ENCODE assay signal across 15 cellular contexts in genomic region chr13:78398743-78399410, GRCh38.
DNase-seq lines count a peak whose midpoint lies in the region; ATAC-seq and TF ChIP-seq lines count a peak whose summit lies in the region.
"Had no signal": no experiment of that assay in that cellular context is flagged by ENCODE, and none has a peak within 500 bp of the region (broad histone marks: within the 10 kb centered on the region; RNA-seq: fewer than 3 reads in every experiment).

No MANE protein-coding gene starts in this region.

- H3K27ac ChIP-seq in endodermal cell (ENCODE audit: low read depth, low read length) = no peak overlapping the region
- H3K27ac ChIP-seq: body of pancreas, PC-9 had no signal

- H3K4me1 Mint-ChIP-seq in activated CD4-positive, alpha-beta memory T cell treated with anti-CD3 and anti-CD28 coated beads, Interleukin-2, amount 10 ng/mL, durations not matched to agents 7 days and 5 days = no peaks in the 10 kb centered on the region
- no peaks in the 10 kb centered on the region for H3K4me1 Mint-ChIP-seq in activated CD8-positive, alpha-beta T cell treated with anti-CD3 and anti-CD28 coated beads for 36 hours (ENCODE audit: low read depth)
- H3K4me1 Mint-ChIP-seq in endodermal cell = peaks cover 3% of the 10 kb centered on the region

- no peaks in the 10 kb centered on the region for H3K9me3 ChIP-seq in endodermal cell (ENCODE audit: control insufficient read depth, low read length)
- H3K9me3 ChIP-seq: body of pancreas had no signal

- intact Hi-C loops in activated CD8-positive, alpha-beta T cell treated with anti-CD3 and anti-CD28 coated beads for 36 hours (cut with micrococcal nuclease) = no loop called here

- no peaks in the 10 kb centered on the region for H3K36me3 Mint-ChIP-seq in activated CD4-positive, alpha-beta memory T cell treated with anti-CD3 and anti-CD28 coated beads, Interleukin-2, amount 10 ng/mL, durations not matched to agents 7 days and 5 days (ENCODE audit: low read depth)
- H3K36me3 Mint-ChIP-seq in activated CD8-positive, alpha-beta T cell treated with anti-CD3 and anti-CD28 coated beads for 36 hours (ENCODE audit: low read depth) = no peaks in the 10 kb centered on the region
- no peaks in the 10 kb centered on the region for H3K36me3 Mint-ChIP-seq in endodermal cell (ENCODE audit: low read depth)
- H3K36me3 Mint-ChIP-seq: natural killer cell treated with Interleukin-12 subunit alpha and Interleukin-12 subunit beta and Interleukin-15 and Interleukin-18, amount 100 ng/mL, for 72 hours had no signal

- no peak overlapping the region for H3K4me3 Mint-ChIP-seq in activated CD4-positive, alpha-beta memory T cell treated with anti-CD3 and anti-CD28 coated beads, Interleukin-2, amount 10 ng/mL, durations not matched to agents 7 days and 5 days
- no peak overlapping the region for H3K4me3 Mint-ChIP-seq in activated CD8-positive, alpha-beta T cell treated with anti-CD3 and anti-CD28 coated beads for 36 hours
- no peak overlapping the region for H3K4me3 Mint-ChIP-seq in endodermal cell
- H3K4me3 Mint-ChIP-seq: HFFc6; natural killer cell treated with Interleukin-12 subunit alpha and Interleukin-12 subunit beta and Interleukin-15 and Interleukin-18, amount 100 ng/mL, for 72 hours had no signal

- peak; percentile 36 for DNase-seq in GM20000 (ENCODE audit: low spot score)
- no peak for DNase-seq in activated CD4-positive, alpha-beta memory T cell treated with anti-CD3 and anti-CD28 coated beads, Interleukin-2, amount 10 ng/mL, durations not matched to agents 7 days and 5 days
- no peak for DNase-seq in activated CD8-positive, alpha-beta T cell treated with anti-CD3 and anti-CD28 coated beads for 36 hours
- no peak for DNase-seq in endodermal cell
- no peak for DNase-seq in stimulated activated CD4-positive, alpha-beta T cell treated with anti-CD3 and anti-CD28 coated beads, Interleukin-4, amount 100 ng/mL, for 24 hours
- DNase-seq: activated T-cell treated with anti-CD3 and anti-CD28 coated beads for 4 hours, body of pancreas, erythroblast, HFFc6, PC-9, small intestine had no signal

- H3K27me3 Mint-ChIP-seq in activated CD4-positive, alpha-beta memory T cell treated with anti-CD3 and anti-CD28 coated beads, Interleukin-2, amount 10 ng/mL, durations not matched to agents 7 days and 5 days = no peaks in the 10 kb centered on the region
- no peaks in the 10 kb centered on the region for H3K27me3 Mint-ChIP-seq in activated CD8-positive, alpha-beta T cell treated with anti-CD3 and anti-CD28 coated beads for 36 hours
- no peaks in the 10 kb centered on the region for H3K27me3 Mint-ChIP-seq in endodermal cell (ENCODE audit: insufficient read depth)
- H3K27me3 Mint-ChIP-seq: natural killer cell treated with Interleukin-12 subunit alpha and Interleukin-12 subunit beta and Interleukin-15 and Interleukin-18, amount 100 ng/mL, for 72 hours had no signal

- WGBS in endodermal cell (ENCODE audit: insufficient coverage in 1 of 2, insufficient read length in 1 of 2), 2 experiments = 85 to 91% methylated on average over 3 to 4 of the region's 4 CpGs

- ATAC-seq in GM18508 (IDR thresholded peaks at IDR 0.05; ENCODE audit: insufficient read depth, unreplicated experiment) = peak; percentile 92
- peak; percentile 91 for ATAC-seq in HG02943 (IDR thresholded peaks at IDR 0.05; ENCODE audit: low read depth, unreplicated experiment)
- peak; percentile 77 for ATAC-seq in HG03571 (IDR thresholded peaks at IDR 0.05; ENCODE audit: unreplicated experiment)
- no peak for ATAC-seq in activated CD8-positive, alpha-beta T cell treated with anti-CD3 and anti-CD28 coated beads for 36 hours
- ATAC-seq: body of pancreas; natural killer cell treated with Interleukin-12 subunit alpha and Interleukin-12 subunit beta and Interleukin-15 and Interleukin-18, amount 100 ng/mL, for 72 hours had no signal

- CTCF ChIA-PET in activated CD4-positive, alpha-beta memory T cell treated with anti-CD3 and anti-CD28 coated beads, Interleukin-2, amount 10 ng/mL, durations not matched to agents 7 days and 5 days (lab: Charles Lee) = no interaction called here
- CTCF ChIA-PET in activated CD8-positive, alpha-beta T cell treated with anti-CD3 and anti-CD28 coated beads for 36 hours (lab: Charles Lee) = no interaction called here

- H3K4me1 ChIP-seq in endodermal cell (ENCODE audit: control insufficient read depth, insufficient read depth, low read length) = no peaks in the 10 kb centered on the region
- H3K4me1 ChIP-seq: body of pancreas had no signal

- H3K27ac Mint-ChIP-seq in activated CD4-positive, alpha-beta memory T cell treated with anti-CD3 and anti-CD28 coated beads, Interleukin-2, amount 10 ng/mL, durations not matched to agents 7 days and 5 days = no peak overlapping the region
- no peak overlapping the region for H3K27ac Mint-ChIP-seq in activated CD8-positive, alpha-beta T cell treated with anti-CD3 and anti-CD28 coated beads for 36 hours
- no peak overlapping the region for H3K27ac Mint-ChIP-seq in endodermal cell
- H3K27ac Mint-ChIP-seq: HFFc6; natural killer cell treated with Interleukin-12 subunit alpha and Interleukin-12 subunit beta and Interleukin-15 and Interleukin-18, amount 100 ng/mL, for 72 hours had no signal

- H3K27me3 ChIP-seq in endodermal cell (ENCODE audit: control insufficient read depth, insufficient read depth, low read length, poor library complexity, severe bottlenecking) = no peaks in the 10 kb centered on the region
- H3K27me3 ChIP-seq: body of pancreas had no signal

- no peak overlapping the region for H3K9ac ChIP-seq in endodermal cell (ENCODE audit: extremely low read depth, low read length, poor library complexity, severe bottlenecking)

- H3K36me3 ChIP-seq in endodermal cell (ENCODE audit: control insufficient read depth, insufficient read depth, low read length) = no peaks in the 10 kb centered on the region

- no peak overlapping the region for H3K4me3 ChIP-seq in endodermal cell (ENCODE audit: low read length)
- H3K4me3 ChIP-seq: body of pancreas, PC-9 had no signal

- POLR2A ChIA-PET in activated CD4-positive, alpha-beta memory T cell treated with anti-CD3 and anti-CD28 coated beads, Interleukin-2, amount 10 ng/mL, durations not matched to agents 7 days and 5 days (lab: Charles Lee) = no interaction called here
- POLR2A ChIA-PET in activated CD8-positive, alpha-beta T cell treated with anti-CD3 and anti-CD28 coated beads for 36 hours (lab: Charles Lee) = no interaction called here

- no peak for TF ChIP-seq CTCF in GM20000 (IDR thresholded peaks at IDR 0.05; ENCODE audit: extremely low read depth, missing control alignments)
- no peak for TF ChIP-seq CTCF in activated CD8-positive, alpha-beta T cell treated with anti-CD3 and anti-CD28 coated beads for 36 hours (IDR thresholded peaks at IDR 0.05)
- TF ChIP-seq CTCF in endodermal cell (conservative IDR thresholded peaks at IDR 0.05) = no peak

- H3K9me3 Mint-ChIP-seq in activated CD4-positive, alpha-beta memory T cell treated with anti-CD3 and anti-CD28 coated beads, Interleukin-2, amount 10 ng/mL, durations not matched to agents 7 days and 5 days = no peaks in the 10 kb centered on the region
- peaks cover 2% of the 10 kb centered on the region for H3K9me3 Mint-ChIP-seq in activated CD8-positive, alpha-beta T cell treated with anti-CD3 and anti-CD28 coated beads for 36 hours
- H3K9me3 Mint-ChIP-seq in endodermal cell = no peaks in the 10 kb centered on the region
